ENCODE assay signal across 35 cellular contexts in genomic region chr12:62885242-62885641, GRCh38.
"Had no signal": no experiment of that assay in that cellular context is flagged by ENCODE, and none has a peak within 500 bp of the region (broad histone marks: within the 10 kb centered on the region; RNA-seq: fewer than 3 reads in every experiment).

No MANE protein-coding gene starts in this region.

- H3K36me3 ChIP-seq: MG63 had no signal

- H3K27me3 ChIP-seq: MG63 had no signal

- H3K9me3 ChIP-seq: MG63 had no signal

- DNase-seq: Kasumi-1, MG63, MM.1S, MV-4-11, NCI-H1048, NCI-H1092, NCI-H1092 treated with DMSO at 0.1 percent for 48 hours, NCI-H1105, NCI-H1105 treated with DMSO at 0.1 percent for 48 hours, NCI-H1417, NCI-H1417 treated with DMSO at 0.1 percent for 48 hours, NCI-H1436, NCI-H1436 treated with DMSO at 0.1 percent for 48 hours, NCI-H146, NCI-H1694, NCI-H1694 treated with DMSO at 0.1 percent for 48 hours, NCI-H187, NCI-H187 treated with DMSO at 0.1 percent for 48 hours, NCI-H1930, NCI-H2029, NCI-H2029 treated with DMSO at 0.1 percent for 48 hours, NCI-H2081, NCI-H2081 treated with DMSO at 0.1 percent for 48 hours, NCI-H2107, NCI-H2171, NCI-H2171 treated with DMSO at 0.1 percent for 48 hours, NCI-H2227 treated with DMSO at 0.1 percent for 48 hours, NCI-H226, NCI-H345, NCI-H446, NCI-H446 treated with DMSO at 0.1 percent for 48 hours, NCI-H510A, NCI-H510A treated with DMSO at 0.1 percent for 48 hours, NCI-H524, NCI-H524 treated with DMSO at 0.1 percent for 48 hours had no signal

- H3K4me3 ChIP-seq: MG63 had no signal
